ENCODE assay signal across 1 cellular context in the genomic region with DNA sequence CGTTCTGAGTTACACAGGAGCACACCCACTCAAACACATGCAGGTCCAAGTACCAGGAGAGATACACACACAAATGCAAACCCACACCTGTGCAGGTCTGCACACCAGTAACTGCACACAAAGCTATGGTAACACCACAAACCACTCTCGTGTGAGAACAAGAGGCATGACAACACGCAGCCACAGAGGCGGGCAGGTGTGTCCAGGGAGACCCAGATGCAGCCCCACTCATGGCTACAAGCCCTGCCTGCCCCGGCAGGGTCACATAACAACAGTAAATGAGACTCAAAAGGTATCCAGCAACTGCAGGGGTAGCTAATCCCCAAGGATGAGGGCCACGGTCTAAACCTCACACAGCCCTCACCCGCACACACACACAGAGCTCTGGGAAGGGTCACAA.
TF ChIP-seq lines count a peak whose summit lies in the region.

No MANE protein-coding gene starts in this region.

TF ChIP-seq in A549, 52 proteins besides CTCF, POLR2A, EP300 and RAD21:
- TF ChIP-seq CHD2 (IDR thresholded peaks at IDR 0.05; ENCODE audit: low read length, partially characterized antibody) (no peak), HDAC2 (IDR thresholded peaks at IDR 0.05) (no peak), ZFP36 (IDR thresholded peaks at IDR 0.05; ENCODE audit: borderline replicate concordance, partially characterized antibody) (no peak), ESRRA (IDR thresholded peaks at IDR 0.05; ENCODE audit: borderline replicate concordance, low read length) (no peak), FOSB (CRISPR knock-in tag; IDR thresholded peaks at IDR 0.05) (no peak)
- TF ChIP-seq, protein P1, sequence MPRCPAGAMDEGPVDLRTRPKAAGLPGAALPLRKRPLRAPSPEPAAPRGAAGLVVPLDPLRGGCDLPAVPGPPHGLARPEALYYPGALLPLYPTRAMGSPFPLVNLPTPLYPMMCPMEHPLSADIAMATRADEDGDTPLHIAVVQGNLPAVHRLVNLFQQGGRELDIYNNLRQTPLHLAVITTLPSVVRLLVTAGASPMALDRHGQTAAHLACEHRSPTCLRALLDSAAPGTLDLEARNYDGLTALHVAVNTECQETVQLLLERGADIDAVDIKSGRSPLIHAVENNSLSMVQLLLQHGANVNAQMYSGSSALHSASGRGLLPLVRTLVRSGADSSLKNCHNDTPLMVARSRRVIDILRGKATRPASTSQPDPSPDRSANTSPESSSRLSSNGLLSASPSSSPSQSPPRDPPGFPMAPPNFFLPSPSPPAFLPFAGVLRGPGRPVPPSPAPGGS (IDR thresholded peaks at IDR 0.05): no peak
- TF ChIP-seq, protein P2, sequence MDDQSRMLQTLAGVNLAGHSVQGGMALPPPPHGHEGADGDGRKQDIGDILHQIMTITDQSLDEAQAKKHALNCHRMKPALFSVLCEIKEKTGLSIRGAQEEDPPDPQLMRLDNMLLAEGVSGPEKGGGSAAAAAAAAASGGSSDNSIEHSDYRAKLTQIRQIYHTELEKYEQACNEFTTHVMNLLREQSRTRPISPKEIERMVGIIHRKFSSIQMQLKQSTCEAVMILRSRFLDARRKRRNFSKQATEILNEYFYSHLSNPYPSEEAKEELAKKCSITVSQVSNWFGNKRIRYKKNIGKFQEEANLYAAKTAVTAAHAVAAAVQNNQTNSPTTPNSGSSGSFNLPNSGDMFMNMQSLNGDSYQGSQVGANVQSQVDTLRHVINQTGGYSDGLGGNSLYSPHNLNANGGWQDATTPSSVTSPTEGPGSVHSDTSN (IDR thresholded peaks at IDR 0.05): no peak
- TF ChIP-seq, protein P3, sequence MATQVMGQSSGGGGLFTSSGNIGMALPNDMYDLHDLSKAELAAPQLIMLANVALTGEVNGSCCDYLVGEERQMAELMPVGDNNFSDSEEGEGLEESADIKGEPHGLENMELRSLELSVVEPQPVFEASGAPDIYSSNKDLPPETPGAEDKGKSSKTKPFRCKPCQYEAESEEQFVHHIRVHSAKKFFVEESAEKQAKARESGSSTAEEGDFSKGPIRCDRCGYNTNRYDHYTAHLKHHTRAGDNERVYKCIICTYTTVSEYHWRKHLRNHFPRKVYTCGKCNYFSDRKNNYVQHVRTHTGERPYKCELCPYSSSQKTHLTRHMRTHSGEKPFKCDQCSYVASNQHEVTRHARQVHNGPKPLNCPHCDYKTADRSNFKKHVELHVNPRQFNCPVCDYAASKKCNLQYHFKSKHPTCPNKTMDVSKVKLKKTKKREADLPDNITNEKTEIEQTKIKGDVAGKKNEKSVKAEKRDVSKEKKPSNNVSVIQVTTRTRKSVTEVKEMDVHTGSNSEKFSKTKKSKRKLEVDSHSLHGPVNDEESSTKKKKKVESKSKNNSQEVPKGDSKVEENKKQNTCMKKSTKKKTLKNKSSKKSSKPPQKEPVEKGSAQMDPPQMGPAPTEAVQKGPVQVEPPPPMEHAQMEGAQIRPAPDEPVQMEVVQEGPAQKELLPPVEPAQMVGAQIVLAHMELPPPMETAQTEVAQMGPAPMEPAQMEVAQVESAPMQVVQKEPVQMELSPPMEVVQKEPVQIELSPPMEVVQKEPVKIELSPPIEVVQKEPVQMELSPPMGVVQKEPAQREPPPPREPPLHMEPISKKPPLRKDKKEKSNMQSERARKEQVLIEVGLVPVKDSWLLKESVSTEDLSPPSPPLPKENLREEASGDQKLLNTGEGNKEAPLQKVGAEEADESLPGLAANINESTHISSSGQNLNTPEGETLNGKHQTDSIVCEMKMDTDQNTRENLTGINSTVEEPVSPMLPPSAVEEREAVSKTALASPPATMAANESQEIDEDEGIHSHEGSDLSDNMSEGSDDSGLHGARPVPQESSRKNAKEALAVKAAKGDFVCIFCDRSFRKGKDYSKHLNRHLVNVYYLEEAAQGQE (IDR thresholded peaks at IDR 0.05): no peak
